Comparison of ENCODE assay signal across 1 cellular context in genomic region chr15:74373731-74374647, GRCh38.
A peak's percentile ranks its signal among the peaks of the same experiment; 100 is the strongest.
TF ChIP-seq lines count a peak whose summit lies in the region.

No MANE protein-coding gene starts in this region.

TF ChIP-seq in GM23338, 12 proteins besides CTCF, POLR2A, EP300 and RAD21 (continued from another document):
- TF ChIP-seq ZNF462 (CRISPR knock-in tag; IDR thresholded peaks at IDR 0.05) (no peak), EZH2phosphoT487 (IDR thresholded peaks at IDR 0.05; ENCODE audit: unreplicated experiment) (no peak), EZH2 (IDR thresholded peaks at IDR 0.05; ENCODE audit: low read depth, unreplicated experiment) (no peak), STAT1 (IDR thresholded peaks at IDR 0.05; ENCODE audit: unreplicated experiment) (no peak), POLR2AphosphoS5 (IDR thresholded peaks at IDR 0.05; ENCODE audit: low read depth) (peak; percentile 81), ZNF114 (CRISPR knock-in tag; IDR thresholded peaks at IDR 0.05) (no peak)
